19 cellular contexts compared by ENCODE assay signal in the genomic region with DNA sequence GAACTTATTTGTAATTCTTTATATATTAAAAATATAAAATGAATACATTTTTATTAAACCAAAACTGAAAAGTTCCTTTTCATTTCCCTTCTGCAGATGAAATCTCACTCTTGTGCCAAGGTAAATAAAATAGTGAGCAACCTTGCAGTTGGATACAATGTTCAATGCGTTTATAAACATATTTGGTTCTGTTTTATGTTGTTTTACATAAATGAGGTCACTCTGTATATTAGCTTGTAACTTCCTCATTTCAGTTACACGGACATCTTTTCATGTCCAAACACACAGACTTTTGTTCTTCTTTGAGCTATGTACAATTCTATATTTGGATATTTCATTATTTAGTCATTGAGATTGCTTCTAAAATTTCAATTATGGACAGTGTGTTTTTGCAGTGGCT.
DNase-seq lines count a peak whose midpoint lies in the region; ATAC-seq and FAIRE-seq lines count a peak whose summit lies in the region.
"Had no signal": no experiment of that assay in that cellular context is flagged by ENCODE, and none has a peak within 500 bp of the region (broad histone marks: within the 10 kb centered on the region; RNA-seq: fewer than 3 reads in every experiment).

No MANE protein-coding gene starts in this region.

- peak; percentile 45 for ATAC-seq in GM18858 (IDR thresholded peaks at IDR 0.05; ENCODE audit: unreplicated experiment)
- peak; percentile 67 for ATAC-seq in HG03159 (IDR thresholded peaks at IDR 0.05; ENCODE audit: unreplicated experiment)
- ATAC-seq in left lobe of liver, result peak; percentile 54
- no peak for ATAC-seq in HG03432 (IDR thresholded peaks at IDR 0.05; ENCODE audit: unreplicated experiment)
- ATAC-seq: WTC11 had no signal

- intact Hi-C loops in posterior vena cava (cut with DNase I), result no loop called here

- peak; percentile 54 for FAIRE-seq in RCC 7860 (lab: Jason Lieb, UNC)
- FAIRE-seq: urothelium cell line had no signal

- DNase-seq in RCC 7860 (ENCODE audit: low spot score), result no peak
- DNase-seq in left lobe of liver (ENCODE audit: low spot score), result no peak
- DNase-seq in dedifferentiated amniotic fluid mesenchymal stem cell (ENCODE audit: extremely low spot score), result no peak
- no peak for DNase-seq in posterior vena cava (ENCODE audit: low spot score)
- DNase-seq: activated CD4-positive, alpha-beta T cell treated with anti-CD3 and anti-CD28 coated beads, Interleukin-2, amount 50 U/mL, for 48 hours; activated effector memory CD4-positive, alpha-beta T cell treated with Interleukin-2 at 50 U/mL for 16 hours; endodermal cell; kidney glomerular epithelial cell; NCI-H187; NCI-H2227 treated with DMSO at 0.1 percent for 48 hours; NCI-H774; PC-9; stimulated activated CD4-positive, alpha-beta T cell treated with anti-CD3 and anti-CD28 coated beads, Interleukin-1b, Interleukin-23, amount 100 ng/mL, for 48 hours; T-helper 2 cell had no signal
